In the genomic region with DNA sequence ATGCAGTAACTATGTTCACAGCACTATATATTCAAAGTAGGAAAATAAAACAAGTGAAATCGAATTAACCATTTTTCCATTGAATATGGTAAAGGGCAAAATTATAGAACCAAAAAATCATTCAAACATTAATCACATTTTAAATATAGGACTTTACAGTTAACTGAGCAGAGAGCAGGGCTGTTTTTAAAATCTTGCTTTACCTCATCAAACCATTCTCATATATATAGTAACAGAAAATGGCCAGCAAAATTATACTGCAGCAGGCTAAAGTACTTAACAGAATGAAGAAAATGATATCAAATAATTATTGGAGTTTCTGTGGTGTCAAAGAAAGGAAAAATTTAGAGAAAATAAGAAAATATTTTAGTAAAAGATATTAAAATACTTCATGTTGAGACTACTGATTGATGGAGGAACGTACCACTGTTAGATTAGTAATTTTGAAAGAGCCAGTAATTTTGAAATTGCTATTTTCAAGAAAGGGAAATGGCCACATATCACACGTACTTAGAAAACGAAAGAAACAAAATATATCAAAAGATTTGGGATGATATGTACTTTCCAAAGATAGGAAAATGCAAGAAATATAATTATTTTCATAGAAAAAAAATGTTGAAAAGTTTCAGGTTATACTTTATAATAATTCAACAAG, we compare ENCODE assay signal across 2 cellular contexts.
TF ChIP-seq lines count a peak whose summit lies in the region.

No MANE protein-coding gene starts in this region.

TF ChIP-seq in GM12878, 131 proteins besides CTCF, POLR2A, EP300 and RAD21 (continued from another document and continues in another):
- TF ChIP-seq ATF2 (IDR thresholded peaks at IDR 0.05; ENCODE audit: low read length) (peak; percentile 68; the same call in 1 of the 2 replicates), IRF5 (IDR thresholded peaks at IDR 0.05; ENCODE audit: borderline replicate concordance) (no peak), ESRRA (IDR thresholded peaks at IDR 0.05; ENCODE audit: low read length) (no peak), MLLT1 (IDR thresholded peaks at IDR 0.05) (no peak), MEF2A (IDR thresholded peaks at IDR 0.05; ENCODE audit: insufficient read depth, low read depth, low read length) (peak; percentile 46; the same call in 1 of the 2 replicates), MEF2B (IDR thresholded peaks at IDR 0.05; ENCODE audit: partially characterized antibody, poor library complexity, severe bottlenecking) (peak; percentile 31), ZNF24 (IDR thresholded peaks at IDR 0.05) (no peak), CBX5 (IDR thresholded peaks at IDR 0.05; ENCODE audit: low read depth) (no peak), STAT3 (IDR thresholded peaks at IDR 0.05; ENCODE audit: low read depth, low read length) (no peak), RUNX3 (IDR thresholded peaks at IDR 0.05; ENCODE audit: low read length) (peak; percentile 33; the same call in 1 of the 2 replicates), FOXM1 (IDR thresholded peaks at IDR 0.05; ENCODE audit: low read depth, low read length) (peak; percentile 46; the same call in 1 of the 2 replicates), EZH2 (IDR thresholded peaks at IDR 0.05; ENCODE audit: borderline replicate concordance, control insufficient read depth, low read depth, low read length) (no peak), PAX8 (IDR thresholded peaks at IDR 0.05) (no peak), ZNF622 (IDR thresholded peaks at IDR 0.05) (no peak), CHD1 (IDR thresholded peaks at IDR 0.05; ENCODE audit: low read depth, low read length) (no peak), MYB (IDR thresholded peaks at IDR 0.05; ENCODE audit: borderline replicate concordance, low read depth, low read length) (no peak), KAT2A (conservative IDR thresholded peaks at IDR 0.05; ENCODE audit: control insufficient read depth, low read depth, low read length) (no peak), MYC (IDR thresholded peaks at IDR 0.05; ENCODE audit: insufficient read depth, insufficient read length, insufficient replicate concordance, low read length, severe bottlenecking) (no peak), NR2C2 (IDR thresholded peaks at IDR 0.05; ENCODE audit: borderline replicate concordance, control insufficient read depth, insufficient read length, low read depth) (no peak), WRNIP1 (IDR thresholded peaks at IDR 0.05; ENCODE audit: borderline replicate concordance, low read depth, low read length) (no peak), FOXK2 (IDR thresholded peaks at IDR 0.05) (no peak), ZNF274 (IDR thresholded peaks at IDR 0.05; ENCODE audit: insufficient read depth, insufficient read length) (no peak), TCF7 (IDR thresholded peaks at IDR 0.05; ENCODE audit: borderline replicate concordance) (no peak), SREBF1 (IDR thresholded peaks at IDR 0.05; ENCODE audit: low read length) (no peak), HDAC2 (IDR thresholded peaks at IDR 0.05) (no peak), IRF4 (IDR thresholded peaks at IDR 0.05; ENCODE audit: low read depth, low read length) (peak; percentile 65; the same call in 1 of the 2 replicates)
- TF ChIP-seq, protein P1, sequence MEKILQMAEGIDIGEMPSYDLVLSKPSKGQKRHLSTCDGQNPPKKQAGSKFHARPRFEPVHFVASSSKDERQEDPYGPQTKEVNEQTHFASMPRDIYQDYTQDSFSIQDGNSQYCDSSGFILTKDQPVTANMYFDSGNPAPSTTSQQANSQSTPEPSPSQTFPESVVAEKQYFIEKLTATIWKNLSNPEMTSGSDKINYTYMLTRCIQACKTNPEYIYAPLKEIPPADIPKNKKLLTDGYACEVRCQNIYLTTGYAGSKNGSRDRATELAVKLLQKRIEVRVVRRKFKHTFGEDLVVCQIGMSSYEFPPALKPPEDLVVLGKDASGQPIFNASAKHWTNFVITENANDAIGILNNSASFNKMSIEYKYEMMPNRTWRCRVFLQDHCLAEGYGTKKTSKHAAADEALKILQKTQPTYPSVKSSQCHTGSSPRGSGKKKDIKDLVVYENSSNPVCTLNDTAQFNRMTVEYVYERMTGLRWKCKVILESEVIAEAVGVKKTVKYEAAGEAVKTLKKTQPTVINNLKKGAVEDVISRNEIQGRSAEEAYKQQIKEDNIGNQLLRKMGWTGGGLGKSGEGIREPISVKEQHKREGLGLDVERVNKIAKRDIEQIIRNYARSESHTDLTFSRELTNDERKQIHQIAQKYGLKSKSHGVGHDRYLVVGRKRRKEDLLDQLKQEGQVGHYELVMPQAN (conservative IDR thresholded peaks at IDR 0.05) = no peak
- TF ChIP-seq, protein P2, sequence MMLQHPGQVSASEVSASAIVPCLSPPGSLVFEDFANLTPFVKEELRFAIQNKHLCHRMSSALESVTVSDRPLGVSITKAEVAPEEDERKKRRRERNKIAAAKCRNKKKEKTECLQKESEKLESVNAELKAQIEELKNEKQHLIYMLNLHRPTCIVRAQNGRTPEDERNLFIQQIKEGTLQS (IDR thresholded peaks at IDR 0.05; ENCODE audit: borderline replicate concordance, extremely low read depth, low read depth, low read length) = no peak

TF ChIP-seq in GM23338, 12 proteins besides CTCF, POLR2A, EP300 and RAD21 (continued from another document):
- TF ChIP-seq CREB1 (CRISPR knock-in tag; IDR thresholded peaks at IDR 0.05; ENCODE audit: low read depth) = no peak
- TF ChIP-seq ZNF462 (CRISPR knock-in tag; IDR thresholded peaks at IDR 0.05) = no peak
- no peak for TF ChIP-seq ZNF331 (CRISPR knock-in tag; IDR thresholded peaks at IDR 0.05; ENCODE audit: low read depth)
- TF ChIP-seq ETS1 (IDR thresholded peaks at IDR 0.05) = no peak
- TF ChIP-seq EZH2 (IDR thresholded peaks at IDR 0.05; ENCODE audit: low read depth, unreplicated experiment) = no peak
- TF ChIP-seq POLR2AphosphoS5 (IDR thresholded peaks at IDR 0.05; ENCODE audit: low read depth) = no peak
- TF ChIP-seq STAT1 (IDR thresholded peaks at IDR 0.05; ENCODE audit: unreplicated experiment) = no peak
